ENCODE assay signal across 33 cellular contexts in genomic region chr10:77608281-77608680, GRCh38.
"Had no signal": no experiment of that assay in that cellular context is flagged by ENCODE, and none has a peak within 500 bp of the region (broad histone marks: within the 10 kb centered on the region; RNA-seq: fewer than 3 reads in every experiment).

No MANE protein-coding gene starts in this region.

- H3K27me3 ChIP-seq: Peyer's patch, SJSA1 had no signal

- H3K4me3 ChIP-seq: Peyer's patch, SJSA1 had no signal

- H3K27ac Mint-ChIP-seq: activated CD4-positive, alpha-beta memory T cell treated with anti-CD3 and anti-CD28 coated beads, Interleukin-2, amount 10 ng/mL, durations not matched to agents 7 days and 5 days; activated CD8-positive, alpha-beta memory T cell treated with anti-CD3 and anti-CD28 coated beads, Interleukin-2, amount 10 ng/mL, durations not matched to agents 7 days and 5 days; activated naive CD4-positive, alpha-beta T cell treated with anti-CD3 and anti-CD28 coated beads, Interleukin-2, amount 10 ng/mL, durations not matched to agents 7 days and 5 days; activated naive CD8-positive, alpha-beta T cell; activated naive CD8-positive, alpha-beta T cell treated with anti-CD3 and anti-CD28 coated beads, Interleukin-2, amount 50 U/mL, for 24 hours; brain had no signal

- H3K9me3 ChIP-seq: Peyer's patch, SJSA1 had no signal

- ATAC-seq: activated CD8-positive, alpha-beta memory T cell treated with anti-CD3 and anti-CD28 coated beads, Interleukin-2, amount 10 ng/mL, durations not matched to agents 7 days and 5 days; activated naive CD8-positive, alpha-beta T cell treated with anti-CD3 and anti-CD28 coated beads, Interleukin-2, amount 50 U/mL, for 24 hours; SK-N-SH treated with all-trans-retinoic acid at 6 μM for 48 hours had no signal

- H3K36me3 Mint-ChIP-seq: activated CD8-positive, alpha-beta memory T cell treated with anti-CD3 and anti-CD28 coated beads, Interleukin-2, amount 10 ng/mL, durations not matched to agents 7 days and 5 days; activated naive CD4-positive, alpha-beta T cell treated with anti-CD3 and anti-CD28 coated beads, Interleukin-2, amount 10 ng/mL, durations not matched to agents 7 days and 5 days; activated naive CD8-positive, alpha-beta T cell; brain had no signal

- H3K36me3 ChIP-seq: Peyer's patch, SJSA1, WERI-Rb-1 had no signal

- H3K27me3 Mint-ChIP-seq: activated naive CD8-positive, alpha-beta T cell had no signal

- DNase-seq: activated CD4-positive, alpha-beta memory T cell treated with anti-CD3 and anti-CD28 coated beads, Interleukin-2, amount 10 ng/mL, durations not matched to agents 7 days and 5 days; activated CD4-positive, alpha-beta T cell treated with anti-CD3 and anti-CD28 coated beads for 1 hour; activated CD4-positive, alpha-beta T cell treated with anti-CD3 and anti-CD28 coated beads for 48 hours; activated CD4-positive, CD25-positive, alpha-beta regulatory T cell; activated CD8-positive, alpha-beta memory T cell treated with anti-CD3 and anti-CD28 coated beads for 24 hours; activated CD8-positive, alpha-beta memory T cell treated with anti-CD3 and anti-CD28 coated beads, Interleukin-2, amount 10 ng/mL, durations not matched to agents 7 days and 5 days; activated CD8-positive, alpha-beta memory T cell treated with anti-CD3 and anti-CD28 coated beads, Interleukin-2, amount 50 U/mL, for 48 hours; activated effector memory CD4-positive, alpha-beta T cell treated with Interleukin-2 at 50 U/mL for 16 hours; activated naive CD4-positive, alpha-beta T cell treated with anti-CD3 and anti-CD28 coated beads, Interleukin-2, amount 10 ng/mL, durations not matched to agents 7 days and 5 days; activated naive CD8-positive, alpha-beta T cell treated with anti-CD3 and anti-CD28 coated beads, Interleukin-2, amount 50 U/mL, for 24 hours; activated T-cell treated with anti-CD3 and anti-CD28 coated beads, Interleukin-2, amount 50 U/mL, for 48 hours; anterior cingulate cortex; caudate nucleus; cerebellar nuclear complex; NCI-H1048; NCI-H1436 treated with DMSO at 0.1 percent for 48 hours; NCI-H1694 treated with DMSO at 0.1 percent for 48 hours; NCI-H2029; NCI-H510A; NCI-H526; NCI-H774; Peyer's patch; RPMI8226; SHP77 treated with DMSO at 0.1 percent for 48 hours; T-helper 1 cell; T-helper 2 cell; T-helper 9 cell; WERI-Rb-1 had no signal

- H3K27ac ChIP-seq: Peyer's patch, SJSA1, WERI-Rb-1 had no signal

- H3K4me3 Mint-ChIP-seq: activated CD4-positive, alpha-beta memory T cell treated with anti-CD3 and anti-CD28 coated beads, Interleukin-2, amount 10 ng/mL, durations not matched to agents 7 days and 5 days; activated CD8-positive, alpha-beta memory T cell treated with anti-CD3 and anti-CD28 coated beads, Interleukin-2, amount 10 ng/mL, durations not matched to agents 7 days and 5 days; activated naive CD4-positive, alpha-beta T cell treated with anti-CD3 and anti-CD28 coated beads, Interleukin-2, amount 10 ng/mL, durations not matched to agents 7 days and 5 days; activated naive CD8-positive, alpha-beta T cell; activated naive CD8-positive, alpha-beta T cell treated with anti-CD3 and anti-CD28 coated beads, Interleukin-2, amount 50 U/mL, for 24 hours; brain had no signal

- H3K9me3 Mint-ChIP-seq: activated CD4-positive, alpha-beta memory T cell treated with anti-CD3 and anti-CD28 coated beads, Interleukin-2, amount 10 ng/mL, durations not matched to agents 7 days and 5 days; activated naive CD4-positive, alpha-beta T cell treated with anti-CD3 and anti-CD28 coated beads, Interleukin-2, amount 10 ng/mL, durations not matched to agents 7 days and 5 days; activated naive CD8-positive, alpha-beta T cell treated with anti-CD3 and anti-CD28 coated beads, Interleukin-2, amount 50 U/mL, for 24 hours had no signal

- FAIRE-seq: bronchial epithelial cell had no signal
